16 cellular contexts compared by ENCODE assay signal in the genomic region with DNA sequence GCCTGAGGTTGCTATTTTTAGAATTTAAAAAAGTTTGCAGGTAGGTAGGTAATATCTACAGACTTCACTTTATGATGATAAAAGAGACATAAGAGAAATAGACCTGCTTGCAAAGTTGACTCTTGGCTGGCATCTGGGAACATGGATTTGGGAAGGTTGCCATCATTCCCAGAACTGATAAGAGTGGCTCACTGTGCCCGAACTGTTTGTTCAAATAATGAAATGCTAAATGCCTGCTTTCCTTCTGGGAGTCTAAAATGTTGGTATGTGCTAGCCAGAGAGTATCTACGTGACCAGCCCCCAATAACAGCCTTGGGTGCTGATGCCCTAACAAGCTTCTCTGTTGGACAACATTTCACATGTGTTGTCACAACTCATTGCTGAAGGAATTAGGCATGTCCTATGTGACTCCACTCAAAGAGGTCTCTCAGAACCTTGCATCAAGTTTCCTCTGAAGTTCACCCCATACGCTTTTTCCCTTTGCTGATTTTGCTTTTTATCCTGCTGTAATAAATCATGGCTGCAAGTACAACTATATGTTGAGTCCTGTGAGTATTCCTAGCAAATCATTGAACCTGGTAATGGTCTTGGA.
A peak's percentile ranks its signal among the peaks of the same experiment; 100 is the strongest.
DNase-seq lines count a peak whose midpoint lies in the region; ATAC-seq lines count a peak whose summit lies in the region.
"Had no signal": no experiment of that assay in that cellular context is flagged by ENCODE, and none has a peak within 500 bp of the region (broad histone marks: within the 10 kb centered on the region; RNA-seq: fewer than 3 reads in every experiment).

No MANE protein-coding gene starts in this region.

- peak; percentile 82 for ATAC-seq in Right ventricle myocardium inferior
- ATAC-seq in GM21619 (IDR thresholded peaks at IDR 0.05; ENCODE audit: unreplicated experiment) = no peak
- no peak for ATAC-seq in HG02981 (IDR thresholded peaks at IDR 0.05; ENCODE audit: unreplicated experiment)
- ATAC-seq: K562 had no signal

- intact Hi-C loops in Right ventricle myocardium inferior (cut with DNase I) = loop anchor here (5.0 kb wide), 2 partner anchors 97 to 1608 kb away; a partner anchor contains a TSS
- intact Hi-C loops in cardiac septum (cut with DNase I) = no loop called here

- DNase-seq in Right ventricle myocardium inferior (ENCODE audit: missing footprints) (no peak), cardiac septum (ENCODE audit: low spot score) (no peak), cerebellar cortex (ENCODE audit: low spot score) (peak; percentile 6), left kidney (ENCODE audit: low read depth, low spot score) (peak; percentile 12), medulla oblongata (ENCODE audit: extremely low spot score) (no peak)
- DNase-seq: Calu3; CD4-positive, alpha-beta memory T cell; NCI-H1105 treated with DMSO at 0.1 percent for 48 hours; NCI-H1694; NCI-H345; NCI-H524 treated with DMSO at 0.1 percent for 48 hours; PC-9; SJCRH30 had no signal

Comparison
In these comparisons a context has a peak if more than half of its experiments do, and no peak if none do; other contexts are left out.
1. DNase-seq: peak in cerebellar cortex (single experiment) and left kidney (single experiment); none in Right ventricle myocardium inferior (single experiment), cardiac septum (single experiment) and medulla oblongata (single experiment).